ENCODE assay signal across 21 cellular contexts in genomic region chr2:158205215-158205614, GRCh38.
DNase-seq lines count a peak whose midpoint lies in the region; ATAC-seq and TF ChIP-seq lines count a peak whose summit lies in the region.
"Had no signal": no experiment of that assay in that cellular context is flagged by ENCODE, and none has a peak within 500 bp of the region (broad histone marks: within the 10 kb centered on the region; RNA-seq: fewer than 3 reads in every experiment).

No MANE protein-coding gene starts in this region.

- no peaks in the 10 kb centered on the region for H3K4me1 ChIP-seq in psoas muscle
- H3K4me1 ChIP-seq: spleen had no signal

- intact Hi-C loops in psoas muscle (cut with DNase I): no loop called here

- no peaks in the 10 kb centered on the region for H3K27me3 Mint-ChIP-seq in chondrocyte (ENCODE audit: low read depth)

- peak; percentile 87 for DNase-seq in DMS153 (lab: John Stamatoyannopoulos, UW)
- peak; percentile 24 for DNase-seq in NCI-H345 treated with DMSO at 0.1 percent for 48 hours (lab: John Stamatoyannopoulos, UW; ENCODE audit: unreplicated experiment)
- DNase-seq in chondrocyte (ENCODE audit: low spot score): no peak
- DNase-seq in psoas muscle: no peak
- no peak for DNase-seq in NCI-H526 (lab: John Stamatoyannopoulos, UW)
- no peak for DNase-seq in activated CD4-positive, alpha-beta T cell treated with anti-CD3 and anti-CD28 coated beads, Interleukin-2, amount 50 U/mL, for 1 hour
- DNase-seq: activated CD4-positive, alpha-beta T cell treated with anti-CD3 and anti-CD28 coated beads, Interleukin-2, amount 50 U/mL, for 48 hours; activated gamma-delta T cell; activated T-cell treated with anti-CD3 and anti-CD28 coated beads for 4 hours; HCEC 1CT; NCI-H82; spleen; stimulated activated CD4-positive, alpha-beta T cell treated with anti-CD3 and anti-CD28 coated beads, Interleukin-4, amount 100 ng/mL, for 4 hours; T-helper 2 cell had no signal

- no peak overlapping the region for H3K4me3 ChIP-seq in psoas muscle
- H3K4me3 ChIP-seq: cardiac muscle cell, PC-9, spleen had no signal

- H3K9me3 ChIP-seq in psoas muscle: no peaks in the 10 kb centered on the region
- H3K9me3 ChIP-seq: spleen had no signal

- H3K9me3 Mint-ChIP-seq in chondrocyte (ENCODE audit: low read depth): no peaks in the 10 kb centered on the region
- H3K9me3 Mint-ChIP-seq: type B pancreatic cell had no signal

- WGBS in psoas muscle, 3 donors: 24 to 54% (median 52%) methylated on average over 1 of the region's 1 CpG

- no peaks in the 10 kb centered on the region for H3K36me3 ChIP-seq in psoas muscle (ENCODE audit: insufficient read depth in 1 of 2, low read depth in 1 of 2)
- H3K36me3 ChIP-seq: cardiac muscle cell, spleen had no signal

- H3K4me3 Mint-ChIP-seq in chondrocyte (ENCODE audit: unreplicated experiment): no peak overlapping the region
- H3K4me3 Mint-ChIP-seq: type B pancreatic cell had no signal

- no peaks in the 10 kb centered on the region for H3K27me3 ChIP-seq in psoas muscle (ENCODE audit: insufficient read depth in 3 of 3, low read length in 2 of 3)
- H3K27me3 ChIP-seq: cardiac muscle cell, spleen had no signal

- ATAC-seq in HG02588 (IDR thresholded peaks at IDR 0.05; ENCODE audit: unreplicated experiment) (peak; percentile 13), psoas muscle (no peak)

- peak overlapping the region; percentile 46 for H3K27ac Mint-ChIP-seq in chondrocyte (ENCODE audit: unreplicated experiment)
- H3K27ac Mint-ChIP-seq: type B pancreatic cell had no signal

- TF ChIP-seq CTCF in chondrocyte (IDR thresholded peaks at IDR 0.05): no peak
- TF ChIP-seq CTCF in psoas muscle (IDR thresholded peaks at IDR 0.05): no peak

- no peaks in the 10 kb centered on the region for H3K36me3 Mint-ChIP-seq in chondrocyte (ENCODE audit: low read depth)
- H3K36me3 Mint-ChIP-seq: type B pancreatic cell had no signal

- H3K27ac ChIP-seq in psoas muscle: no peak overlapping the region
- H3K27ac ChIP-seq: cardiac muscle cell, epithelial cell of prostate, KMS-11, PC-9, spleen, VCaP had no signal

- peaks cover 49% of the 10 kb centered on the region for H3K4me1 Mint-ChIP-seq in chondrocyte (ENCODE audit: low read depth)

Comparison
In these comparisons a context has a peak if more than half of its experiments do, and no peak if none do; other contexts are left out.
1. DNase-seq: peak in DMS153 (single experiment) and NCI-H345 treated with DMSO at 0.1 percent for 48 hours (single experiment); none in chondrocyte (single experiment), psoas muscle (0 of 2), NCI-H526 (0 of 2) and activated CD4-positive, alpha-beta T cell treated with anti-CD3 and anti-CD28 coated beads, Interleukin-2, amount 50 U/mL, for 1 hour (single experiment).